ENCODE assay signal across 9 cellular contexts in genomic region chr7:75762350-75762917, GRCh38. TPM values are rescaled to one million over a fixed set of nuclear protein-coding genes. Genes with fewer than 3 reads are reported as not detected.
DNase-seq lines count a peak whose midpoint lies in the region; ATAC-seq and TF ChIP-seq lines count a peak whose summit lies in the region.
"Had no signal": no experiment of that assay in that cellular context is flagged by ENCODE, and none has a peak within 500 bp of the region (broad histone marks: within the 10 kb centered on the region; RNA-seq: fewer than 3 reads in every experiment).

No MANE protein-coding gene starts in this region.

- peak; percentile 59 to 78 (median 75) for TF ChIP-seq CTCF in breast epithelium (IDR thresholded peaks at IDR 0.05)
- TF ChIP-seq CTCF in kidney epithelial cell (IDR thresholded peaks at IDR 0.05; ENCODE audit: insufficient read depth, low read length, poor library complexity, severe bottlenecking), result peak; percentile 69
- peak; percentile 68 to 90 (median 78) for TF ChIP-seq CTCF in thyroid gland (IDR thresholded peaks at IDR 0.05)

- H3K27ac ChIP-seq in breast epithelium (no peak overlapping the region), thyroid gland (no peak overlapping the region)
- H3K27ac ChIP-seq: skin epidermis had no signal

- H3K27me3 ChIP-seq in breast epithelium (no peaks in the 10 kb centered on the region), kidney epithelial cell (ENCODE audit: control insufficient read depth, insufficient read depth, low read length) (no peaks in the 10 kb centered on the region), thyroid gland (no peaks in the 10 kb centered on the region)

- peak; percentile 48 for DNase-seq in DMS79 (lab: John Stamatoyannopoulos, UW)
- peak; percentile 61 for DNase-seq in NCI-H82 treated with DMSO at 0.1 percent for 48 hours (lab: John Stamatoyannopoulos, UW; ENCODE audit: unreplicated experiment)
- DNase-seq in breast epithelium (ENCODE audit: low spot score in 2 of 2), result no peak
- peak; percentile 26 for DNase-seq in kidney epithelial cell (ENCODE audit: low read depth)
- DNase-seq in thyroid gland, result peak in 1 of 2 donors; percentile 4

- TF ChIP-seq POLR2A in breast epithelium (IDR thresholded peaks at IDR 0.05) (no peak), thyroid gland (IDR thresholded peaks at IDR 0.05) (no peak)

- no peaks in the 10 kb centered on the region for H3K36me3 ChIP-seq in breast epithelium
- no peaks in the 10 kb centered on the region for H3K36me3 ChIP-seq in kidney epithelial cell (ENCODE audit: control insufficient read depth, insufficient read depth, low read length)
- no peaks in the 10 kb centered on the region for H3K36me3 ChIP-seq in thyroid gland

- ATAC-seq in HG03095 (IDR thresholded peaks at IDR 0.05; ENCODE audit: unreplicated experiment), result peak; percentile 55
- no peak for ATAC-seq in HG03139 (IDR thresholded peaks at IDR 0.05; ENCODE audit: unreplicated experiment)
- ATAC-seq in HG03571 (IDR thresholded peaks at IDR 0.05; ENCODE audit: unreplicated experiment), result no peak

- intact Hi-C loops in breast epithelium (cut with DNase I; ENCODE audit: low total_unique reads) (loop anchor here (5.0 kb wide), 1 partner anchor 240 kb away; no protein-coding TSS in a partner anchor), thyroid gland (cut with DNase I) (no loop called here)

- WGBS in thyroid gland, 2 donors, result 10 to 20% methylated on average over 2 of the region's 2 CpGs

- no peaks in the 10 kb centered on the region for H3K9me3 ChIP-seq in breast epithelium
- H3K9me3 ChIP-seq in thyroid gland, result no peaks in the 10 kb centered on the region

- H3K4me3 ChIP-seq in breast epithelium (no peak overlapping the region), kidney epithelial cell (ENCODE audit: low read depth, low read length) (no peak overlapping the region), thyroid gland (replicated peaks in 1 of 3) (no peak overlapping the region)
- H3K4me3 ChIP-seq: skin epidermis had no signal

- H3K4me1 ChIP-seq in breast epithelium, result no peaks in the 10 kb centered on the region
- no peaks in the 10 kb centered on the region for H3K4me1 ChIP-seq in thyroid gland

RNA-seq across cellular contexts. Expression of gene CCL26, which starts 9.6 kb away (rescaled TPM):
- total RNA-seq in breast epithelium (1 to 10 TPM in 1 of 3 donors, under 1 TPM in 1, not detected in 1; 0.59 to 1.3 TPM), kidney epithelial cell (not detected in 2 replicates), thyroid gland (not detected)

RNA-seq across cellular contexts. Expression of gene HIP1, which starts 23.7 kb away (rescaled TPM):
- total RNA-seq in breast epithelium, result 10 to 100 TPM; 20.6 to 24.6 (median 23.8) TPM
- total RNA-seq in kidney epithelial cell, result 10.6 and 12.4 TPM in 2 replicates
- total RNA-seq in thyroid gland, result 10 to 100 TPM; 25.4 to 39.6 (median 28.1) TPM

RNA-seq across cellular contexts. Expression of gene CCL24, which starts 51.2 kb away (rescaled TPM):
- total RNA-seq in breast epithelium (1 to 10 TPM in 1 of 3 donors, not detected in 2; 1.3 TPM), kidney epithelial cell (not detected in 2 replicates), thyroid gland (not detected)

Comparison
In these comparisons a context has a peak if more than half of its experiments do, and no peak if none do; other contexts are left out.
1. DNase-seq: peak in DMS79 (single experiment), NCI-H82 treated with DMSO at 0.1 percent for 48 hours (single experiment) and kidney epithelial cell (single experiment); none in breast epithelium (0 of 2).
2. Peak in every context shown above with its lines, with median percentiles within 50 percentile points of each other: CTCF ChIP-seq.